In genomic region chr13:81591528-81592220, GRCh38 we compare ENCODE assay signal across 24 cellular contexts.
DNase-seq lines count a peak whose midpoint lies in the region; ATAC-seq, FAIRE-seq and TF ChIP-seq lines count a peak whose summit lies in the region.
"Had no signal": no experiment of that assay in that cellular context is flagged by ENCODE, and none has a peak within 500 bp of the region (broad histone marks: within the 10 kb centered on the region; RNA-seq: fewer than 3 reads in every experiment).

No MANE protein-coding gene starts in this region.

- intact Hi-C loops in GM12878 (cut with micrococcal nuclease; ENCODE audit: unreplicated experiment) = no loop called here

- peak; percentile 42 for ATAC-seq in GM12878

- SMC1A ChIA-PET in GM12878 (lab: Charles Lee; ENCODE audit: uncharacterized antibody, unreplicated experiment) = interaction anchor here (1.5 kb wide), 1 partner anchor 20 kb away, joined by 3 read pairs; no protein-coding TSS in a partner anchor

- no peaks in the 10 kb centered on the region for H3F3A ChIP-seq in smooth muscle cell (ENCODE audit: low read depth)

- in situ Hi-C loops in GM12878 (cut with MboI) = no loop called here

- CTCF ChIA-PET in GM12878 (lab: Yijun Ruan, JAX) = no interaction called here

- no TSS peak for BruUV-seq in GM12878 (replicated peaks; lab: Mats Ljungman, UMichigan)

- no peak for TF ChIP-seq RAD21 in GM12878 (IDR thresholded peaks at IDR 0.05; ENCODE audit: insufficient read depth, low read depth, low read length)

- no peaks in the 10 kb centered on the region for H4K20me1 ChIP-seq in GM12878 (ENCODE audit: control insufficient read depth, insufficient read depth)
- H4K20me1 ChIP-seq in smooth muscle cell (ENCODE audit: low read depth) = no peaks in the 10 kb centered on the region
- H4K20me1 ChIP-seq: BLaER1 had no signal

- H3K79me2 ChIP-seq in GM12878 (ENCODE audit: control insufficient read depth, insufficient read depth, low read length) (no peaks in the 10 kb centered on the region), smooth muscle cell (ENCODE audit: low read depth) (no peaks in the 10 kb centered on the region)

- H2AFZ ChIP-seq in GM12878 (ENCODE audit: control insufficient read depth, low read depth, low read length) = no peak overlapping the region
- no peak overlapping the region for H2AFZ ChIP-seq in smooth muscle cell (ENCODE audit: low read depth)

- WGBS in GM12878 (ENCODE audit: insufficient coverage, insufficient replicate concordance, low lambda C conversion rate, missing lambda C conversion rate) = 17% methylated on average over 3 of the region's 3 CpGs
- 98% methylated on average over 3 of the region's 3 CpGs for WGBS in smooth muscle cell (ENCODE audit: low lambda C conversion rate)

- TF ChIP-seq EP300 in GM12878 (IDR thresholded peaks at IDR 0.05; ENCODE audit: borderline replicate concordance in 1 of 2, control insufficient read depth in 1 of 2, low read depth in 2 of 2, low read length in 2 of 2) = no peak

- no peaks in the 10 kb centered on the region for H3K27me3 ChIP-seq in GM12878 (replicated peaks in 1 of 2; ENCODE audit: control insufficient read depth in 2 of 2, insufficient read depth in 2 of 2, low read length in 1 of 2)
- H3K27me3 ChIP-seq in smooth muscle cell (ENCODE audit: low read depth) = no peaks in the 10 kb centered on the region
- H3K27me3 ChIP-seq: BE2C, BLaER1 had no signal

- no peaks in the 10 kb centered on the region for H3K9me3 ChIP-seq in GM12878 (replicated peaks; ENCODE audit: control insufficient read depth, insufficient read depth, low read length)
- H3K9me3 ChIP-seq in smooth muscle cell (replicated peaks; ENCODE audit: low read depth) = no peaks in the 10 kb centered on the region
- H3K9me3 ChIP-seq: BLaER1 had no signal

- no peak overlapping the region for H3K27ac ChIP-seq in GM12878 (ENCODE audit: control insufficient read depth, insufficient read depth)
- no peak overlapping the region for H3K27ac ChIP-seq in smooth muscle cell (ENCODE audit: low read depth)
- H3K27ac ChIP-seq: BLaER1 had no signal

- RAD21 ChIA-PET in GM12878 (lab: Charles Lee; ENCODE audit: unreplicated experiment) = interaction anchor here (1.0 kb wide), 1 partner anchor 24 kb away, joined by 3 read pairs; no protein-coding TSS in a partner anchor

- POLR2A ChIA-PET in GM12878 (lab: Charles Lee) = no interaction called here

- DNase-seq in GM12878 (ENCODE audit: low read depth, low spot score) (no peak), renal cortical epithelial cell (ENCODE audit: low read depth) (peak; percentile 54), cerebellum (ENCODE audit: low spot score) (no peak), smooth muscle cell (lab: John Stamatoyannopoulos, UW; ENCODE audit: unreplicated experiment) (no peak), GF-D8 (lab: John Stamatoyannopoulos, UW) (no peak)
- DNase-seq: 8988T; ACHN; BE2C; C1 segment of cervical spinal cord; CD4-positive, alpha-beta memory T cell; CD4-positive, CD25-positive, alpha-beta regulatory T cell; CD8-positive, alpha-beta memory T cell; COR-L47; DMS 273 treated with DMSO at 0.1 percent for 48 hours; DMS153; DMS53; DMS79; DND-41; EL; GDM1 had no signal

- H3K4me3 ChIP-seq in GM12878 (no peak overlapping the region), smooth muscle cell (no peak overlapping the region)
- H3K4me3 ChIP-seq: BLaER1 had no signal

- no peak overlapping the region for H3K4me2 ChIP-seq in GM12878 (ENCODE audit: control insufficient read depth, insufficient read depth)
- H3K4me2 ChIP-seq in smooth muscle cell = no peak overlapping the region
- H3K4me2 ChIP-seq: BLaER1 had no signal

- FAIRE-seq in GM12878 (lab: Jason Lieb, UNC) = no peak
- FAIRE-seq: A204.1, GM12892, GM18507 had no signal

- TF ChIP-seq CTCF in GM12878 (IDR thresholded peaks at IDR 0.05 in 2 of 3, conservative IDR thresholded peaks at IDR 0.05 in 1 of 3; ENCODE audit: control insufficient read depth in 2 of 3, extremely low read depth in 1 of 3, insufficient read depth in 1 of 3, low read depth in 3 of 3, low read length in 3 of 3) (no peak), smooth muscle cell (IDR thresholded peaks at IDR 0.05; ENCODE audit: borderline replicate concordance, insufficient read depth, poor library complexity, severe bottlenecking) (no peak)

- TF ChIP-seq POLR2A in GM12878 (IDR thresholded peaks at IDR 0.05; ENCODE audit: low read depth, low read length) = no peak

- H3K4me1 ChIP-seq in GM12878 (ENCODE audit: control insufficient read depth, insufficient read depth, low read length) (no peaks in the 10 kb centered on the region), smooth muscle cell (ENCODE audit: low read depth) (no peaks in the 10 kb centered on the region)
- H3K4me1 ChIP-seq: BLaER1 had no signal

- H3K36me3 ChIP-seq in GM12878 (ENCODE audit: control insufficient read depth in 2 of 2, insufficient read depth in 2 of 2, low read length in 1 of 2) (no peaks in the 10 kb centered on the region), smooth muscle cell (ENCODE audit: low read depth) (no peaks in the 10 kb centered on the region)
- H3K36me3 ChIP-seq: BE2C, BLaER1 had no signal

- H3K9ac ChIP-seq in GM12878 (ENCODE audit: control insufficient read depth, insufficient read depth, low read length) = no peak overlapping the region
- H3K9ac ChIP-seq in smooth muscle cell (ENCODE audit: low read depth) = no peak overlapping the region
- H3K9ac ChIP-seq: BLaER1 had no signal

TF ChIP-seq in GM12878, 131 proteins besides CTCF, POLR2A, EP300 and RAD21:
- TF ChIP-seq SP1 (IDR thresholded peaks at IDR 0.05; ENCODE audit: low read depth, low read length) = no peak
- TF ChIP-seq SREBF1 (IDR thresholded peaks at IDR 0.05; ENCODE audit: low read length) = no peak
- no peak for TF ChIP-seq NR2C2 (IDR thresholded peaks at IDR 0.05; ENCODE audit: borderline replicate concordance, control insufficient read depth, insufficient read length, low read depth)
- no peak for TF ChIP-seq ZBED1 (IDR thresholded peaks at IDR 0.05; ENCODE audit: borderline replicate concordance)
- no peak for TF ChIP-seq MTA2 (IDR thresholded peaks at IDR 0.05; ENCODE audit: low read depth)
- no peak for TF ChIP-seq HDAC2 (IDR thresholded peaks at IDR 0.05)
- no peak for TF ChIP-seq CREM (IDR thresholded peaks at IDR 0.05; ENCODE audit: low read depth)
- TF ChIP-seq ZBTB11 (CRISPR knock-in tag; IDR thresholded peaks at IDR 0.05) = no peak
- TF ChIP-seq BCLAF1 (IDR thresholded peaks at IDR 0.05) = no peak
TF ChIP-seq in GM12878: peak in this region for 0.
